ENCODE assay signal across 8 cellular contexts in the genomic region with DNA sequence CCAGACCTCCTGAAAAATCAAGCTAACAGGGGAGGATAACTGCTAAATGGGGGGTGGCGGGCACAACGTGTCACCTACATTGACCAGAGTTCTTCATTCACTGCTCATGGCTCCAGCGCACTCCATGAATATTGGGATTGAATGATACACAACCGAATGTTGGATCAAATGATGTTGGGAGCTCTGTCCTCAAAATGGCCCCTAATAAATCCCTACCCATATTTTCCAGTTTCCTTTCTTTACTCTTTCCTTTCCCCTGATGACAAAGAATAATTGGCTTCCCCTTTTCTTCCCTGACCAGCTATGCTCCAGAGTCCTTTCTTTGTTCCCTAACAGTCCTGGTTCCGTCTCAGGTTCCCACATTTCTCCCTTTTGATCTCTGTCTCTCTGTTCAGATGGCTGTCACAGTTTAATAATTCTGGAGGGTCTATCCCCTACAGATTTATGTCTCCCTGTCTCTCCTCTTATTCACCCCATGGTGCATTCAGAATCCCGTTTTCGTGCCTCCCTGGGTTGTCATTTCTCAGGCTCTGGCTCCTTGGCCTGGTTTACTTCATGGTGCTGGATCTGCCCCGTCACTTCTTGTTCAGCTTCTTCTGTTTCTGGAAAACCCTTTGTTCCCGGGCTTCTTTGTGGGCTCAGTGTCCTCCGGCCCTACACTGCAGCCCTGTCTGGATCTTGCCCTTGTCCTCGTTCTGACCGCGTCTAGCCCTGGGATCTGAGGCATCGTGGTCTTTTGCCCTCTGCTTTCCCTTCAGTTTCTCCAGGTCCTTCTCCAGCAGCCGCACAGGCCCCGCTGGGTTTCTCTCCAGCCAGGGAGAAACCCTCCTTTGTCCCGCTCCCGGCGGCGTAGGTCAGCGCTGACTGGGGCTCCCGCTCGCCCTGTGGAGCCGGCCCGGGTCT.
A peak's percentile ranks its signal among the peaks of the same experiment; 100 is the strongest.
DNase-seq lines count a peak whose midpoint lies in the region; ATAC-seq and TF ChIP-seq lines count a peak whose summit lies in the region.

No MANE protein-coding gene starts in this region.

- TF ChIP-seq POLR2A in HCT116 (IDR thresholded peaks at IDR 0.05; ENCODE audit: borderline replicate concordance, extremely low read depth, insufficient read depth, insufficient read length) = no peak

- no peaks in the 10 kb centered on the region for H3K9me3 Mint-ChIP-seq in activated naive CD8-positive, alpha-beta T cell treated with anti-CD3 and anti-CD28 coated beads, Interleukin-2, amount 50 U/mL, for 24 hours

- RAD21 ChIA-PET in HCT116 (lab: Charles Lee; ENCODE audit: low non-redundant PET in 1 of 2, low total read pairs in 2 of 2, uncharacterized antibody in 2 of 2, unreplicated experiment in 2 of 2) = interaction anchor here (0.6 to 1.4 kb wide), 3 partner anchors 87 to 175 kb away, joined by 3 read pairs; no protein-coding TSS in a partner anchor

- no TSS peak for BruUV-seq in HCT116 (replicated peaks; lab: Mats Ljungman, UMichigan)

- ATAC-seq in HCT116 (peak; percentile 33; the same call in 1 of the 2 replicates), GM18517 (IDR thresholded peaks at IDR 0.05; ENCODE audit: unreplicated experiment) (no peak), GM18511 (IDR thresholded peaks at IDR 0.05; ENCODE audit: unreplicated experiment) (no peak), HG03457 (IDR thresholded peaks at IDR 0.05; ENCODE audit: unreplicated experiment) (no peak)
- no peak for ATAC-seq in activated naive CD8-positive, alpha-beta T cell treated with anti-CD3 and anti-CD28 coated beads, Interleukin-2, amount 50 U/mL, for 24 hours

- H3K27me3 ChIP-seq in HCT116 (ENCODE audit: insufficient read depth, low read length) = no peaks in the 10 kb centered on the region
- H3K27me3 ChIP-seq in iPS DF 6.9 (ENCODE audit: control insufficient read depth, insufficient read depth, low read length) = no peaks in the 10 kb centered on the region

- H3K4me1 Mint-ChIP-seq in activated naive CD8-positive, alpha-beta T cell treated with anti-CD3 and anti-CD28 coated beads, Interleukin-2, amount 50 U/mL, for 24 hours = peaks cover 34% of the 10 kb centered on the region

- WGBS in iPS DF 6.9 (ENCODE audit: insufficient coverage, insufficient read length) = no CpG with 5 or more reads among the region's 25 CpGs

- no peak for TF ChIP-seq CTCF in AG04449 (IDR thresholded peaks at IDR 0.05; ENCODE audit: insufficient read depth, low read length, missing control alignments)
- TF ChIP-seq CTCF in HCT116 (IDR thresholded peaks at IDR 0.05 in 2 of 3, conservative IDR thresholded peaks at IDR 0.05 in 1 of 3; ENCODE audit: borderline replicate concordance in 1 of 3, insufficient read depth in 1 of 3, low read depth in 2 of 3, low read length in 2 of 3) = no peak

- H3K9me3 ChIP-seq in HCT116 (ENCODE audit: control insufficient read depth in 1 of 2, insufficient read depth in 1 of 2, low read depth in 1 of 2, low read length in 2 of 2) = no peaks in the 10 kb centered on the region
- no peaks in the 10 kb centered on the region for H3K9me3 ChIP-seq in iPS DF 6.9 (ENCODE audit: control insufficient read depth, insufficient read depth, low read length)

- peaks cover 30 to 51% of the 10 kb centered on the region in 2 experiments; a peak in 3 of 4 replicates for H3K4me1 ChIP-seq in HCT116 (ENCODE audit: control insufficient read depth in 1 of 2, insufficient read depth in 2 of 2, low read length in 2 of 2)
- peaks cover 8% of the 10 kb centered on the region; the same call in 1 of the 2 replicates for H3K4me1 ChIP-seq in iPS DF 6.9 (ENCODE audit: control insufficient read depth, insufficient read depth, low read length)

- H3K27ac ChIP-seq in HCT116 (ENCODE audit: low read depth, low read length) = peak overlapping the region; percentile 84; the same call in 1 of the 2 replicates
- no peak overlapping the region for H3K27ac ChIP-seq in iPS DF 6.9 (ENCODE audit: low read length)

- peak overlapping the region; percentile 59 for H3K4me3 Mint-ChIP-seq in activated naive CD8-positive, alpha-beta T cell treated with anti-CD3 and anti-CD28 coated beads, Interleukin-2, amount 50 U/mL, for 24 hours

- H3K9me2 ChIP-seq in HCT116 (ENCODE audit: insufficient read depth) = no peaks in the 10 kb centered on the region

- H3K36me3 ChIP-seq in HCT116 (ENCODE audit: control insufficient read depth in 1 of 2, insufficient read depth in 2 of 2, low read length in 2 of 2) (no peaks in the 10 kb centered on the region), iPS DF 6.9 (ENCODE audit: control insufficient read depth, insufficient read depth, low read length) (no peaks in the 10 kb centered on the region)

- no peak overlapping the region for H2AFZ ChIP-seq in HCT116 (ENCODE audit: low read depth, low read length, poor library complexity, severe bottlenecking)

- peak overlapping the region; percentile 79 for H3K4me3 ChIP-seq in AG04449 (ENCODE audit: low read depth, low read length)
- H3K4me3 ChIP-seq in HCT116 (replicated peaks in 1 of 2; ENCODE audit: low read depth in 1 of 2, low read length in 2 of 2) = peak overlapping the region; percentile 34 to 78
- H3K4me3 ChIP-seq in iPS DF 6.9 (ENCODE audit: low read length) = peak overlapping the region; percentile 92; the same call in 1 of the 2 replicates
- peak overlapping the region; percentile 80 for H3K4me3 ChIP-seq in skeletal muscle cell (ENCODE audit: low read depth, low read length)

- H3K27ac Mint-ChIP-seq in activated naive CD8-positive, alpha-beta T cell treated with anti-CD3 and anti-CD28 coated beads, Interleukin-2, amount 50 U/mL, for 24 hours = no peak overlapping the region

- intact Hi-C loops in HCT116 (cut with micrococcal nuclease) = loop anchor here (5.0 kb wide), 1 partner anchor 618 kb away; no protein-coding TSS in a partner anchor

- H3K79me2 ChIP-seq in HCT116 (ENCODE audit: insufficient read depth, low read length) = peaks cover 33% of the 10 kb centered on the region

- no peaks in the 10 kb centered on the region for H3K27me3 Mint-ChIP-seq in activated naive CD8-positive, alpha-beta T cell treated with anti-CD3 and anti-CD28 coated beads, Interleukin-2, amount 50 U/mL, for 24 hours

- H3K4me2 ChIP-seq in HCT116 (ENCODE audit: low read length) = peak overlapping the region; percentile 87

- POLR2A ChIA-PET in AG04449 (lab: Yijun Ruan, JAX) (interaction anchor here (0.8 to 1.1 kb wide), 3 partner anchors 87 to 91 kb away, joined by 3 to 4 read pairs (median 3); no protein-coding TSS in a partner anchor), HCT116 (lab: Charles Lee) (no interaction called here)

- CTCF ChIA-PET in AG04449 (lab: Yijun Ruan, JAX) (interaction anchor here (0.8 to 8.6 kb wide), 14 partner anchors 13 to 436 kb away, joined by 3 to 163 read pairs (median 4); no protein-coding TSS in a partner anchor), HCT116 (lab: Charles Lee) (interaction anchor here (0.9 to 1.4 kb wide), 3 partner anchors 87 to 283 kb away, joined by 3 to 8 read pairs (median 6); no protein-coding TSS in a partner anchor)

- no peak for DNase-seq in AG04449 (ENCODE audit: low read depth, low spot score)
- DNase-seq in HCT116 (ENCODE audit: low read depth, low spot score) = no peak
- no peak for DNase-seq in activated naive CD8-positive, alpha-beta T cell treated with anti-CD3 and anti-CD28 coated beads, Interleukin-2, amount 50 U/mL, for 24 hours
- no peak for DNase-seq in iPS DF 6.9 (ENCODE audit: low read depth, low spot score)
- no peak for DNase-seq in skeletal muscle cell (ENCODE audit: low read depth)

- no peak for TF ChIP-seq RAD21 in HCT116 (IDR thresholded peaks at IDR 0.05; ENCODE audit: low read depth)

- 0 out of 2 replicates have a peak, but pooled peaks cover 6% of the 10 kb centered on the region for H4K20me1 ChIP-seq in HCT116 (ENCODE audit: insufficient read depth)

- peak overlapping the region; percentile 80 for H3K9ac ChIP-seq in HCT116 (ENCODE audit: low read length)

- H3K36me3 Mint-ChIP-seq in activated naive CD8-positive, alpha-beta T cell treated with anti-CD3 and anti-CD28 coated beads, Interleukin-2, amount 50 U/mL, for 24 hours (ENCODE audit: low read depth) = no peaks in the 10 kb centered on the region

TF ChIP-seq in HCT116, 20 proteins besides CTCF, POLR2A, EP300 and RAD21:
- TF ChIP-seq ATF3 (IDR thresholded peaks at IDR 0.05) (no peak), CBX3 (IDR thresholded peaks at IDR 0.05; ENCODE audit: low read depth) (no peak), EZH2phosphoT487 (IDR thresholded peaks at IDR 0.05; ENCODE audit: borderline replicate concordance) (no peak), ZNF274 (IDR thresholded peaks at IDR 0.05; ENCODE audit: low read depth, low read length) (no peak), YY1 (IDR thresholded peaks at IDR 0.05; ENCODE audit: extremely low read depth, insufficient replicate concordance, low read depth, low read length) (no peak), CEBPB (IDR thresholded peaks at IDR 0.05; ENCODE audit: low read depth) (no peak), ELF1 (IDR thresholded peaks at IDR 0.05; ENCODE audit: borderline replicate concordance, low read depth) (no peak), POLR2AphosphoS5 (IDR thresholded peaks at IDR 0.05; ENCODE audit: low read depth, low read length) (no peak), TCF7L2 (IDR thresholded peaks at IDR 0.05; ENCODE audit: borderline replicate concordance, extremely low read depth, insufficient read depth, insufficient read length) (no peak), SRF (IDR thresholded peaks at IDR 0.05; ENCODE audit: low read depth) (no peak)
- TF ChIP-seq, protein P1, sequence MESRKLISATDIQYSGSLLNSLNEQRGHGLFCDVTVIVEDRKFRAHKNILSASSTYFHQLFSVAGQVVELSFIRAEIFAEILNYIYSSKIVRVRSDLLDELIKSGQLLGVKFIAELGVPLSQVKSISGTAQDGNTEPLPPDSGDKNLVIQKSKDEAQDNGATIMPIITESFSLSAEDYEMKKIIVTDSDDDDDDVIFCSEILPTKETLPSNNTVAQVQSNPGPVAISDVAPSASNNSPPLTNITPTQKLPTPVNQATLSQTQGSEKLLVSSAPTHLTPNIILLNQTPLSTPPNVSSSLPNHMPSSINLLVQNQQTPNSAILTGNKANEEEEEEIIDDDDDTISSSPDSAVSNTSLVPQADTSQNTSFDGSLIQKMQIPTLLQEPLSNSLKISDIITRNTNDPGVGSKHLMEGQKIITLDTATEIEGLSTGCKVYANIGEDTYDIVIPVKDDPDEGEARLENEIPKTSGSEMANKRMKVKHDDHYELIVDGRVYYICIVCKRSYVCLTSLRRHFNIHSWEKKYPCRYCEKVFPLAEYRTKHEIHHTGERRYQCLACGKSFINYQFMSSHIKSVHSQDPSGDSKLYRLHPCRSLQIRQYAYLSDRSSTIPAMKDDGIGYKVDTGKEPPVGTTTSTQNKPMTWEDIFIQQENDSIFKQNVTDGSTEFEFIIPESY (IDR thresholded peaks at IDR 0.05; ENCODE audit: extremely low read depth, insufficient replicate concordance, low read length) = no peak
- TF ChIP-seq, protein P2, sequence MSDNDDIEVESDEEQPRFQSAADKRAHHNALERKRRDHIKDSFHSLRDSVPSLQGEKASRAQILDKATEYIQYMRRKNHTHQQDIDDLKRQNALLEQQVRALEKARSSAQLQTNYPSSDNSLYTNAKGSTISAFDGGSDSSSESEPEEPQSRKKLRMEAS (IDR thresholded peaks at IDR 0.05) = no peak
